8 cellular contexts compared by ENCODE assay signal in genomic region chr2:212863185-212863588, GRCh38.
A peak's percentile ranks its signal among the peaks of the same experiment; 100 is the strongest.
DNase-seq lines count a peak whose midpoint lies in the region; ATAC-seq and TF ChIP-seq lines count a peak whose summit lies in the region.

No MANE protein-coding gene starts in this region.

- H3K27me3 ChIP-seq in adrenal gland (no peaks in the 10 kb centered on the region), mesendoderm (ENCODE audit: insufficient read depth, low read length, poor library complexity) (no peaks in the 10 kb centered on the region)

- peak; percentile 72 for ATAC-seq in GM21737 (IDR thresholded peaks at IDR 0.05; ENCODE audit: unreplicated experiment)
- ATAC-seq in GM18517 (IDR thresholded peaks at IDR 0.05; ENCODE audit: unreplicated experiment): no peak

- 43 to 63% (median 55%) methylated on average over 5 of the region's 5 CpGs for WGBS in adrenal gland, 4 donors
- no CpG with 5 or more reads among the region's 5 CpGs for WGBS in mesendoderm (ENCODE audit: extremely low coverage, insufficient coverage, low lambda C conversion rate)

- no peak overlapping the region for H3K56ac ChIP-seq in mesendoderm (ENCODE audit: low read length)

- no peaks in the 10 kb centered on the region for H3K79me1 ChIP-seq in mesendoderm (ENCODE audit: low read length)

- H3K27ac ChIP-seq in adrenal gland (no peak overlapping the region), mesendoderm (ENCODE audit: low read depth, low read length) (no peak overlapping the region)

- no peak overlapping the region for H2BK120ac ChIP-seq in mesendoderm (ENCODE audit: low read depth, low read length)

- no peak overlapping the region for H3K18ac ChIP-seq in mesendoderm (ENCODE audit: low read length)

- peak in 4 of 6 experiments; percentile 17 to 36 (median 26) for TF ChIP-seq CTCF in adrenal gland (IDR thresholded peaks at IDR 0.05)

- no peaks in the 10 kb centered on the region for H3K79me2 ChIP-seq in mesendoderm (ENCODE audit: control insufficient read depth, insufficient read depth, low read length)

- H3K36me3 ChIP-seq in adrenal gland (replicated peaks in 1 of 2): no peaks in the 10 kb centered on the region
- H3K36me3 ChIP-seq in mesendoderm (ENCODE audit: control insufficient read depth, insufficient read depth, low read length): no peaks in the 10 kb centered on the region

- DNase-seq in DMS153 (lab: John Stamatoyannopoulos, UW) (peak; percentile 25), NCI-H748 treated with DMSO at 0.1 percent for 48 hours (lab: John Stamatoyannopoulos, UW) (peak; percentile 18), adrenal gland (peak in 3 of 7 donors; percentile 4 to 19 (median 6)), mesendoderm (peak; percentile 83), NCI-H1417 treated with DMSO at 0.1 percent for 48 hours (lab: John Stamatoyannopoulos, UW) (no peak), NCI-H187 (lab: John Stamatoyannopoulos, UW) (no peak)

- H4K8ac ChIP-seq in mesendoderm (ENCODE audit: low read depth, low read length): no peak overlapping the region

- H2BK15ac ChIP-seq in mesendoderm (replicated peaks; ENCODE audit: low read depth): no peak overlapping the region

- H3K4me1 ChIP-seq in adrenal gland (replicated peaks in 1 of 2) (no peaks in the 10 kb centered on the region), mesendoderm (ENCODE audit: control insufficient read depth, low read depth, low read length) (no peaks in the 10 kb centered on the region)

- no peak overlapping the region for H4K5ac ChIP-seq in mesendoderm (ENCODE audit: low read length)

- H2BK5ac ChIP-seq in mesendoderm (ENCODE audit: low read length): no peak overlapping the region

- no peak for TF ChIP-seq POLR2A in adrenal gland (IDR thresholded peaks at IDR 0.05)

- peaks cover 0 to 13% (median 0%) of the 10 kb centered on the region in 3 donors for H3K9me3 ChIP-seq in adrenal gland (replicated peaks in 1 of 3)

- H3K9ac ChIP-seq in mesendoderm (ENCODE audit: low read length): no peak overlapping the region

- no peak overlapping the region for H3K4me2 ChIP-seq in mesendoderm (ENCODE audit: low read length)

- no peak overlapping the region for H3K23ac ChIP-seq in mesendoderm (ENCODE audit: low read length)

- H2AK5ac ChIP-seq in mesendoderm (ENCODE audit: low read length): no peak overlapping the region

- intact Hi-C loops in adrenal gland (cut with DNase I): no loop called here

- H3K4me3 ChIP-seq in adrenal gland (no peak overlapping the region), mesendoderm (ENCODE audit: low read length) (no peak overlapping the region)

- no peak overlapping the region for H3K4ac ChIP-seq in mesendoderm (ENCODE audit: low read depth, low read length)

Comparison
In these comparisons a context has a peak if more than half of its experiments do, and no peak if none do; other contexts are left out.
1. DNase-seq: peak in DMS153 (single experiment), NCI-H748 treated with DMSO at 0.1 percent for 48 hours (single experiment) and mesendoderm (single experiment); none in NCI-H1417 treated with DMSO at 0.1 percent for 48 hours (single experiment) and NCI-H187 (0 of 2).